20 cellular contexts compared by ENCODE assay signal in the genomic region with DNA sequence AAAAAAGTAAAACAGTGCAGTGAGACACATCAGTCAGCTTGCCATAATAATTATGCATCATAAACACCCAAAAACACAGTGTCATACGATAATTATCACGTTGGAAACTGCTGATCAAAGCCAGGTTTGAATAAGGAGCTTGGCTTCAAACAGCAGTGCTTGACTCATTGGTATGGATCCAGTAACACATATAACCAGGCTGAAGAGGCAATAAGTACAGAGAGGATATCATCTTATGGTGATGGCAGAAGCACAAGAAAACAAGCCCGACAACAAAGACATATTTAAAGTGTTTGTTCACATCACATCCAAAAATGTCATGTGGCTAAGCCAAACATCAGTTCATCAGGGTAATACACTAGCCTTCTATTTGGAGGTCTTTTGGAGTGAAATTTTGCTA.
"Had no signal": no experiment of that assay in that cellular context is flagged by ENCODE, and none has a peak within 500 bp of the region (broad histone marks: within the 10 kb centered on the region; RNA-seq: fewer than 3 reads in every experiment).

No MANE protein-coding gene starts in this region.

- ATAC-seq: esophagus mucosa, gastrocnemius medialis, heart right ventricle, lower lobe of right lung, natural killer cell had no signal

- H3K27ac Mint-ChIP-seq: immature natural killer cell, memory B cell, mesothelial cell of epicardium, natural killer cell had no signal

- H3K36me3 Mint-ChIP-seq: immature natural killer cell, memory B cell, natural killer cell had no signal

- H3K4me3 Mint-ChIP-seq: immature natural killer cell, memory B cell, mesothelial cell of epicardium, natural killer cell, neural crest cell had no signal

- H3K27me3 Mint-ChIP-seq: memory B cell had no signal

- H3K4me1 Mint-ChIP-seq: immature natural killer cell, memory B cell, mesothelial cell of epicardium, natural killer cell, neural crest cell had no signal

- DNase-seq: effector memory CD4-positive, alpha-beta T cell; gastrocnemius medialis; heart right ventricle; immature natural killer cell; left ventricle myocardium inferior; lower lobe of right lung; natural killer cell; nucleus accumbens; ovary; sigmoid colon; stimulated activated CD4-positive, alpha-beta T cell treated with anti-CD3 and anti-CD28 coated beads, Interleukin-2, amount 100 ng/mL, for 24 hours; stimulated activated CD4-positive, alpha-beta T cell treated with anti-CD3 and anti-CD28 coated beads, Interleukin-4, amount 100 ng/mL, for 4 hours; stimulated activated naive CD4-positive, alpha-beta T cell; stomach; substantia nigra; trophoblast cell had no signal
